In the genomic region with DNA sequence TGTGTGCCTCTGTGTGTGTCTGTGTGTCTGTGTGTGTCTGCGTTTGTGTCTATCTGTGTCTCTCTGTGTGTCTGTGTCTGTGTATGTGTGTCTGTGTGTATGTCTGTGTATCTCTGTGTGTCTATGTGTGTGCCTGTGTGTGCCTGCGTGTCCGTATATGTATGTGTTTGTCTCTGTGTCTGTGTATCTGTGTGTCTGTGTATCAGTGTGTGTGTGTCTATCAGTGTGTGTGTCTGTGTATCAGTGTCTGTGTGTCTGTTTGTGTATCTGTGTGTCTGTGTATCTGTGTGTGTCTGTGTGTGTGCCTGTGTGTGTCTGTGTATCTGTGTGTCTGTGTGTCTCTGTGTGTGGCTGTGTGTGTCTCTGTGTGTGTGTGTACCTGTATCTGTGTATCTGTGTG, we compare ENCODE assay signal across 1 cellular context.
A peak's percentile ranks its signal among the peaks of the same experiment; 100 is the strongest.
TF ChIP-seq lines count a peak whose summit lies in the region.

No MANE protein-coding gene starts in this region.

TF ChIP-seq in HepG2, 621 proteins besides CTCF, POLR2A, EP300 and RAD21:
- TF ChIP-seq ZNF646 (CRISPR knock-in tag; IDR thresholded peaks at IDR 0.05) (peak; percentile 86), NONO (IDR thresholded peaks at IDR 0.05) (0 out of 2 replicates have a peak, but pooled peaks have one; percentile 56), NONO (CRISPR knock-in tag; conservative IDR thresholded peaks at IDR 0.05) (no peak), JUNB (CRISPR knock-in tag; IDR thresholded peaks at IDR 0.05; ENCODE audit: borderline replicate concordance) (0 out of 2 replicates have a peak, but pooled peaks have one; percentile 18)
- TF ChIP-seq, protein P1, sequence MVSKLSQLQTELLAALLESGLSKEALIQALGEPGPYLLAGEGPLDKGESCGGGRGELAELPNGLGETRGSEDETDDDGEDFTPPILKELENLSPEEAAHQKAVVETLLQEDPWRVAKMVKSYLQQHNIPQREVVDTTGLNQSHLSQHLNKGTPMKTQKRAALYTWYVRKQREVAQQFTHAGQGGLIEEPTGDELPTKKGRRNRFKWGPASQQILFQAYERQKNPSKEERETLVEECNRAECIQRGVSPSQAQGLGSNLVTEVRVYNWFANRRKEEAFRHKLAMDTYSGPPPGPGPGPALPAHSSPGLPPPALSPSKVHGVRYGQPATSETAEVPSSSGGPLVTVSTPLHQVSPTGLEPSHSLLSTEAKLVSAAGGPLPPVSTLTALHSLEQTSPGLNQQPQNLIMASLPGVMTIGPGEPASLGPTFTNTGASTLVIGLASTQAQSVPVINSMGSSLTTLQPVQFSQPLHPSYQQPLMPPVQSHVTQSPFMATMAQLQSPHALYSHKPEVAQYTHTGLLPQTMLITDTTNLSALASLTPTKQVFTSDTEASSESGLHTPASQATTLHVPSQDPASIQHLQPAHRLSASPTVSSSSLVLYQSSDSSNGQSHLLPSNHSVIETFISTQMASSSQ (IDR thresholded peaks at IDR 0.05; ENCODE audit: low read depth), result no peak
- TF ChIP-seq, protein P1 (CRISPR knock-in tag; IDR thresholded peaks at IDR 0.05; ENCODE audit: borderline replicate concordance), result no peak
